21 cellular contexts compared by ENCODE assay signal in the genomic region with DNA sequence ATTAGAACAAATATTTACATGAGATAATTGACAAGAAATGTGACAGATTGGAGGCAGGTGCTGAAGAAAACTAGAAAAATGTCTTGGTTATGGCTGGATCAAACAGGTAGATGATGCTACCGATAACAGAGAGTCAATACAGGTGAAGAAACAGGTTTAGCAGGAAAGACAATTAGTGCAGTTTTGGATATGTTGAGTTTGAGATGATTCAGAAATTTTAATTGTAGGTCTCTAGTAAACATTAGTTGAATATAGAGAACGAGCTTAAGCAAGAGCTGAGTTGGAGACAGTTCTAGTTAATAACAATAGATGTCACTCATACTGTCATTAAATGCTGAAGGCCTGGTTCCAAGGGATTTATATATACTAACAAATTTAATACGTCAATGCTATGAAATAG.
"Had no signal": no experiment of that assay in that cellular context is flagged by ENCODE, and none has a peak within 500 bp of the region (broad histone marks: within the 10 kb centered on the region; RNA-seq: fewer than 3 reads in every experiment).

No MANE protein-coding gene starts in this region.

- H3K27me3 ChIP-seq: ascending aorta, left lung, pancreas, stomach, thyroid gland, upper lobe of right lung had no signal

- H3K27ac ChIP-seq: ascending aorta, coronary artery, left lung, lower lobe of right lung, pancreas, psoas muscle, stomach, thyroid gland, upper lobe of right lung had no signal

- H3K4me3 ChIP-seq: ascending aorta, coronary artery, left lung, lower lobe of right lung, pancreas, psoas muscle, stomach, thyroid gland, upper lobe of right lung had no signal

- H3K9me3 ChIP-seq: ascending aorta, left lung, pancreas, psoas muscle, stomach, thyroid gland, upper lobe of right lung had no signal

- DNase-seq: activated CD4-positive, alpha-beta T cell treated with anti-CD3 and anti-CD28 coated beads for 4 hours; activated CD4-positive, alpha-beta T cell treated with anti-CD3 and anti-CD28 coated beads, Interleukin-2, amount 50 U/mL, for 4 hours; activated effector memory CD4-positive, alpha-beta T cell treated with anti-CD3 and anti-CD28 coated beads, Interleukin-2, amount 50 U/mL, for 16 hours; activated naive CD4-positive, alpha-beta T cell treated with anti-CD3 and anti-CD28 coated beads for 36 hours; activated naive CD8-positive, alpha-beta T cell treated with anti-CD3 and anti-CD28 coated beads, Interleukin-2, amount 10 ng/mL, durations not matched to agents 7 days and 5 days; endodermal cell; left lung; lower lobe of right lung; mesenchymal stem cell; naive thymus-derived CD8-positive, alpha-beta T cell; nucleus accumbens; pancreas; psoas muscle; stimulated activated CD4-positive, alpha-beta T cell treated with anti-CD3 and anti-CD28 coated beads, Interleukin-15, amount 100 ng/mL, for 24 hours; stimulated activated CD4-positive, alpha-beta T cell treated with anti-CD3 and anti-CD28 coated beads, Interleukin-2, amount 100 ng/mL, for 24 hours; stimulated activated naive B cell treated with anti-CD40 and anti-IgM and Interleukin-4, amounts not matched to agents 10 μg/mL and 1 μg/mL and 100 μg/mL, for 72 hours; stomach; thyroid gland; upper lobe of right lung had no signal

- H3K4me1 ChIP-seq: ascending aorta, left lung, lower lobe of right lung, pancreas, psoas muscle, stomach, thyroid gland, upper lobe of right lung had no signal

- ATAC-seq: left lung; lower lobe of right lung; naive thymus-derived CD8-positive, alpha-beta T cell; pancreas; psoas muscle; stimulated activated naive B cell treated with anti-CD40 and anti-IgM and Interleukin-4, amounts not matched to agents 10 μg/mL and 1 μg/mL and 100 μg/mL, for 72 hours; upper lobe of right lung had no signal
